Comparison of ENCODE assay signal across 1 cellular context in genomic region chr7:2480071-2480410, GRCh38.
TF ChIP-seq lines count a peak whose summit lies in the region.

No MANE protein-coding gene starts in this region.

TF ChIP-seq in GM23338, 12 proteins besides CTCF, POLR2A, EP300 and RAD21 (continued from another document):
- TF ChIP-seq REST (IDR thresholded peaks at IDR 0.05; ENCODE audit: unreplicated experiment) = no peak
- no peak for TF ChIP-seq JUNB (IDR thresholded peaks at IDR 0.05; ENCODE audit: unreplicated experiment)
- TF ChIP-seq NANOG (IDR thresholded peaks at IDR 0.05; ENCODE audit: borderline replicate concordance) = no peak
